8 cellular contexts compared by ENCODE assay signal in the genomic region with DNA sequence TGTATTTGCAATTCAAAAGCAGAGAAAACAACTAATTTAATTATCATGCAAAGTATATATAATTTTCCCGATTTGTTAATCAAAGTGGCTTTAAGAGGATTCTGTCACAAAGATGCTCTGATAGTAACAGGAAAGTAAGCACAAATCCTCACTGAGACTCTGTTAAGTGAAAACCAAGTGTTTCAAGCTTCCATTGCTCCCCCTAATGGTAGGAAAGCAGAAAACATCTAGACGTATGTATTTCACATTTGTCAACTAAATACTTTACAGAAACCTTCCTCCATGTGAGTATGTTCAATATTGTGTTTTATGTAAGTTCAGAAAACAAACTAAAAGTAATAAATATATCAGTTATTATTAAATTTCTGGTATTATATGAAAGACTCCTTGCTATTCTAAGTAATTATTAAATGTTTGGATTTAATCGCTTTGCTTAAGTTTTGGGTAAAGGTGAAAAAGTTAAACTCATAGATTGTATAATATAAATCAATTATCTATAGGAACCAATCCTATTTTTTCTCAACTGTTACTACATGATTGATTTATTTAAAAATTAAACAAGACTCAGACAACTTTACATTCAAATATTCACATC. TPM values are rescaled to one million over a fixed set of nuclear protein-coding genes. Genes with fewer than 3 reads are reported as not detected.
DNase-seq lines count a peak whose midpoint lies in the region; ATAC-seq and TF ChIP-seq lines count a peak whose summit lies in the region.

No MANE protein-coding gene starts in this region.

- H3K4me3 ChIP-seq in stomach = no peak overlapping the region

- no peaks in the 10 kb centered on the region for H3K27me3 ChIP-seq in stomach

- intact Hi-C loops in stomach (cut with DNase I; ENCODE audit: low total_unique reads) = no loop called here

- no peaks in the 10 kb centered on the region for H3K36me3 ChIP-seq in stomach

- WGBS in stomach, 5 donors = 31 to 33% (median 33%) methylated on average over 3 of the region's 3 CpGs

- H3K4me1 ChIP-seq in stomach = no peaks in the 10 kb centered on the region

- ATAC-seq in HG02623 (IDR thresholded peaks at IDR 0.05; ENCODE audit: unreplicated experiment) = peak; percentile 89
- no peak for ATAC-seq in omental fat pad (ENCODE audit: low FRiP score)

- TF ChIP-seq POLR2A in stomach (IDR thresholded peaks at IDR 0.05) = no peak

- peak; percentile 78 for TF ChIP-seq CTCF in GM12873 (IDR thresholded peaks at IDR 0.05; ENCODE audit: insufficient read depth, low read depth, low read length, missing control alignments)
- TF ChIP-seq CTCF in stomach (IDR thresholded peaks at IDR 0.05) = peak in 5 of 7 experiments; percentile 7 to 58 (median 44)
- TF ChIP-seq CTCF in omental fat pad (IDR thresholded peaks at IDR 0.05) = no peak

- DNase-seq in A172 (ENCODE audit: low spot score) (peak; percentile 45), NCI-H1048 (lab: John Stamatoyannopoulos, UW) (peak; percentile 68), SW 1271 (lab: John Stamatoyannopoulos, UW) (peak; percentile 30 to 57), glomerular endothelial cell (ENCODE audit: extremely low read depth, low read depth, low spot score) (peak; percentile 48), stomach (no peak), omental fat pad (ENCODE audit: low spot score) (no peak)

- no peaks in the 10 kb centered on the region for H3K9me3 ChIP-seq in stomach

- no peak for TF ChIP-seq EP300 in stomach (IDR thresholded peaks at IDR 0.05)

- no peak overlapping the region for H3K27ac ChIP-seq in stomach

RNA-seq across cellular contexts. Expression of gene NTS, which starts 1.5 kb away (rescaled TPM):
- total RNA-seq in A172 (2014; rRNA removed; shearing (Covaris generic)) = not detected in 2 replicates
- total RNA-seq in glomerular endothelial cell (not detected in 2 replicates), stomach (1 to 10 TPM in 1 of 5 donors, not detected in 4; 5.5 TPM), omental fat pad (10 to 100 TPM in 1 of 4 donors, under 1 TPM in 1, not detected in 2; 0.46 to 25.1 TPM)
- polyA plus RNA-seq in stomach = under 1 TPM in 1 of 3 donors, not detected in 2; 0.18 TPM

RNA-seq across cellular contexts. Expression of gene RASSF9, which starts 36.4 kb away (rescaled TPM):
- 0.74 and 1.4 TPM in 2 replicates for total RNA-seq in A172 (2014; rRNA removed; shearing (Covaris generic))
- 0.87 and 1.4 TPM in 2 replicates for total RNA-seq in glomerular endothelial cell
- total RNA-seq in stomach = 1 to 10 TPM in 2 of 5 donors, under 1 TPM in 3; under 0.01 to 6.2 (median 0.58) TPM
- polyA plus RNA-seq in stomach = 1 to 10 TPM in 1 of 3 donors, under 1 TPM in 1, not detected in 1; 0.31 to 1.2 TPM
- total RNA-seq in omental fat pad = 1 to 10 TPM in 3 of 4 donors, under 1 TPM in 1; 0.36 to 7.9 (median 1.9) TPM

Comparison
In these comparisons a context has a peak if more than half of its experiments do, and no peak if none do; other contexts are left out.
1. DNase-seq: peak in A172 (single experiment), NCI-H1048 (single experiment), SW 1271 (2 of 2) and glomerular endothelial cell (single experiment); none in stomach (single experiment) and omental fat pad (single experiment).
2. CTCF ChIP-seq: peak in GM12873 (single experiment) and stomach (5 of 7); none in omental fat pad (0 of 3).